8 cellular contexts compared by ENCODE assay signal in genomic region chr6:139881728-139882211, GRCh38.
DNase-seq lines count a peak whose midpoint lies in the region; ATAC-seq and TF ChIP-seq lines count a peak whose summit lies in the region.

No MANE protein-coding gene starts in this region.

- H3K4me1 ChIP-seq in IMR-90 (ENCODE audit: control insufficient read depth, insufficient read depth, low read length), result peaks cover 13% of the 10 kb centered on the region
- peaks cover 23% of the 10 kb centered on the region for H3K4me1 ChIP-seq in SJCRH30
- peaks cover 0 to 18% (median 5%) of the 10 kb centered on the region in 3 donors for H3K4me1 ChIP-seq in esophagus squamous epithelium

- H3K4me3 Mint-ChIP-seq in nephron, result no peak overlapping the region

- H3K4me1 Mint-ChIP-seq in nephron, result peaks cover 31% of the 10 kb centered on the region

- CTCF ChIA-PET in IMR-90 (lab: Yijun Ruan, JAX), result interaction anchor here (0.8 to 1.0 kb wide), 5 partner anchors 10 to 490 kb away, joined by 3 to 7 read pairs (median 3); no protein-coding TSS in a partner anchor

- H2BK20ac ChIP-seq in IMR-90 (ENCODE audit: low read depth, low read length), result peak overlapping the region; percentile 87

- peak overlapping the region; percentile 78 for H4K5ac ChIP-seq in IMR-90 (ENCODE audit: low read depth, low read length)

- peak; percentile 43 for TF ChIP-seq CTCF in IMR-90 (conservative IDR thresholded peaks at IDR 0.05; ENCODE audit: low read depth, low read length)
- TF ChIP-seq CTCF in esophagus squamous epithelium (IDR thresholded peaks at IDR 0.05), result peak in 5 of 6 experiments; percentile 34 to 68 (median 63)
- peak; percentile 37 to 52 (median 50) for TF ChIP-seq CTCF in nephron (IDR thresholded peaks at IDR 0.05; ENCODE audit: unreplicated experiment in 3 of 3)

- intact Hi-C loops in IMR-90 (cut with micrococcal nuclease), result loop anchor here (2.0 to 10.0 kb wide), 3 partner anchors 93 to 513 kb away; no protein-coding TSS in a partner anchor
- intact Hi-C loops in esophagus squamous epithelium (cut with DNase I), result no loop called here

- H2BK120ac ChIP-seq in IMR-90 (ENCODE audit: low read depth, low read length), result peak overlapping the region; percentile 90

- in situ Hi-C loops in IMR-90 (cut with MboI; ENCODE audit: low sequenced_read_pairs), result no loop called here

- peaks cover 3% of the 10 kb centered on the region for H3K9me1 ChIP-seq in IMR-90 (ENCODE audit: insufficient read depth, low read length)

- 80% methylated on average over 1 of the region's 2 CpGs; no CpG with 5 or more reads in 1 of the 2 experiments for WGBS in IMR-90 (ENCODE audit: extremely low coverage in 2 of 2, insufficient read length in 1 of 2), 2 experiments
- 92% methylated on average over 2 of the region's 2 CpGs; no CpG with 5 or more reads in 1 of the 2 donors for WGBS in esophagus squamous epithelium, 2 donors

- peak overlapping the region; percentile 90 for H4K91ac ChIP-seq in IMR-90 (ENCODE audit: insufficient read depth, low read depth, low read length)

- no TSS peak for BruUV-seq in IMR-90 (replicated peaks; lab: Mats Ljungman, UMichigan)

- H3K56ac ChIP-seq in IMR-90 (ENCODE audit: extremely low read depth, insufficient read depth, low read length), result peak overlapping the region; percentile 39; the same call in 1 of the 2 replicates

- ATAC-seq in GM21825 (IDR thresholded peaks at IDR 0.05; ENCODE audit: unreplicated experiment) (peak; percentile 76), IMR-90 (ENCODE audit: low read depth) (peak; percentile 76)

- H3K9ac ChIP-seq in IMR-90 (ENCODE audit: low read depth, low read length), result peak overlapping the region; percentile 28; the same call in 1 of the 2 replicates

- H2AK5ac ChIP-seq in IMR-90 (ENCODE audit: low read depth, low read length), result peak overlapping the region; percentile 59

- peak overlapping the region; percentile 87 for H3K4ac ChIP-seq in IMR-90 (ENCODE audit: low read depth, low read length)

- peak overlapping the region in 1 of 2 experiments; percentile 83; a peak in 2 of 4 replicates for H4K8ac ChIP-seq in IMR-90 (ENCODE audit: low read depth in 2 of 2, low read length in 2 of 2)

- H4K20me1 ChIP-seq in IMR-90 (ENCODE audit: insufficient read depth, low read length), result no peaks in the 10 kb centered on the region

- H3K4me3 ChIP-seq in IMR-90 (ENCODE audit: insufficient read depth, low read depth, low read length), result peak overlapping the region; percentile 31; the same call in 1 of the 2 replicates
- no peak overlapping the region for H3K4me3 ChIP-seq in SJCRH30
- no peak overlapping the region for H3K4me3 ChIP-seq in esophagus squamous epithelium

- peak; percentile 1 to 7 for DNase-seq in stimulated activated CD4-positive, alpha-beta T cell treated with anti-CD3 and anti-CD28 coated beads, Interleukin-4, amount 100 ng/mL, for 48 hours (ENCODE audit: low read depth in 2 of 2)
- DNase-seq in stimulated activated CD4-positive, alpha-beta T cell treated with anti-CD3 and anti-CD28 coated beads, Interleukin-4, amount 100 ng/mL, for 4 hours, result no peak
- DNase-seq in IMR-90, result peak; percentile 53
- peak; percentile 21 to 59 for DNase-seq in SJCRH30
- DNase-seq in esophagus squamous epithelium (lab: John Stamatoyannopoulos, UW), result no peak
- no peak for DNase-seq in COR-L47 (lab: John Stamatoyannopoulos, UW)

- H3K23ac ChIP-seq in IMR-90 (ENCODE audit: low read depth, low read length), result no peak overlapping the region

- TF ChIP-seq POLR2A in IMR-90 (IDR thresholded peaks at IDR 0.05; ENCODE audit: low read depth, low read length) (no peak), esophagus squamous epithelium (IDR thresholded peaks at IDR 0.05) (no peak)

- no peaks in the 10 kb centered on the region for H3K27me3 Mint-ChIP-seq in nephron (ENCODE audit: low read depth)

- peak; percentile 54 for TF ChIP-seq RAD21 in IMR-90 (IDR thresholded peaks at IDR 0.05; ENCODE audit: low read length)

- H2AFZ ChIP-seq in IMR-90 (replicated peaks; ENCODE audit: low read length, poor library complexity), result peak overlapping the region; percentile 84

- H3K27ac ChIP-seq in IMR-90 (ENCODE audit: insufficient read depth, low read length) (peak overlapping the region; percentile 60), SJCRH30 (peak overlapping the region; percentile 5; the same call in 1 of the 2 replicates), esophagus squamous epithelium (peak overlapping the region in 2 of 4 donors; percentile 18 to 24)

- H2AK9ac ChIP-seq in IMR-90 (replicated peaks; ENCODE audit: low read depth, low read length, poor library complexity), result peak overlapping the region; percentile 76

- H3K18ac ChIP-seq in IMR-90 (ENCODE audit: low read depth, low read length), result peak overlapping the region; percentile 85

- H3K36me3 Mint-ChIP-seq in nephron (ENCODE audit: low read depth), result no peaks in the 10 kb centered on the region

- POLR2A ChIA-PET in IMR-90 (lab: Charles Lee; ENCODE audit: unreplicated experiment), result no interaction called here

- H3K36me3 ChIP-seq in IMR-90 (ENCODE audit: control insufficient read depth, insufficient read depth, low read length) (no peaks in the 10 kb centered on the region), SJCRH30 (no peaks in the 10 kb centered on the region), esophagus squamous epithelium (no peaks in the 10 kb centered on the region)

- peak overlapping the region; percentile 88 for H2BK5ac ChIP-seq in IMR-90 (ENCODE audit: low read depth, low read length, poor library complexity, severe bottlenecking)

- H3K9me3 ChIP-seq in IMR-90 (ENCODE audit: control insufficient read depth, insufficient read depth, low read length), result no peaks in the 10 kb centered on the region
- no peaks in the 10 kb centered on the region for H3K9me3 ChIP-seq in SJCRH30 (replicated peaks)
- no peaks in the 10 kb centered on the region for H3K9me3 ChIP-seq in esophagus squamous epithelium

- H2BK15ac ChIP-seq in IMR-90 (ENCODE audit: low read depth, low read length), result peak overlapping the region; percentile 75; the same call in 2 of the 3 replicates

- H3K27me3 ChIP-seq in IMR-90 (ENCODE audit: control insufficient read depth, insufficient read depth, low read length) (no peaks in the 10 kb centered on the region), SJCRH30 (no peaks in the 10 kb centered on the region), esophagus squamous epithelium (no peaks in the 10 kb centered on the region)

- peak overlapping the region; percentile 81 for H3K4me2 ChIP-seq in IMR-90 (ENCODE audit: low read depth, low read length)

- H3K9me3 Mint-ChIP-seq in nephron, result peaks cover 2% of the 10 kb centered on the region

- peak overlapping the region; percentile 47 for H3K14ac ChIP-seq in IMR-90 (replicated peaks; ENCODE audit: low read depth, low read length)

- dilution Hi-C loops in IMR-90 (cut with HindIII; ENCODE audit: low sequenced_read_pairs, unreplicated experiment), result no loop called here

- peak overlapping the region; percentile 75 to 89 (median 83) for H3K27ac Mint-ChIP-seq in nephron

- H3K79me1 ChIP-seq in IMR-90 (ENCODE audit: low read depth in 1 of 2, low read length in 2 of 2), result no peaks in the 10 kb centered on the region

TF ChIP-seq in IMR-90, 13 proteins besides CTCF, POLR2A, EP300 and RAD21:
- TF ChIP-seq SMC3 (IDR thresholded peaks at IDR 0.05; ENCODE audit: low read depth, low read length) (peak; percentile 36; the same call in 1 of the 2 replicates), RCOR1 (IDR thresholded peaks at IDR 0.05; ENCODE audit: insufficient replicate concordance, low read length) (no peak)

Comparison
In these comparisons a context has a peak if more than half of its experiments do, and no peak if none do; other contexts are left out.
1. DNase-seq: peak in stimulated activated CD4-positive, alpha-beta T cell treated with anti-CD3 and anti-CD28 coated beads, Interleukin-4, amount 100 ng/mL, for 48 hours (2 of 2), IMR-90 (single experiment) and SJCRH30 (2 of 2); none in stimulated activated CD4-positive, alpha-beta T cell treated with anti-CD3 and anti-CD28 coated beads, Interleukin-4, amount 100 ng/mL, for 4 hours (0 of 2), esophagus squamous epithelium (single experiment) and COR-L47 (single experiment).
2. Peak in every context shown above with its lines, with median percentiles within 50 percentile points of each other: CTCF ChIP-seq.